ENCODE assay signal across 14 cellular contexts in the genomic region with DNA sequence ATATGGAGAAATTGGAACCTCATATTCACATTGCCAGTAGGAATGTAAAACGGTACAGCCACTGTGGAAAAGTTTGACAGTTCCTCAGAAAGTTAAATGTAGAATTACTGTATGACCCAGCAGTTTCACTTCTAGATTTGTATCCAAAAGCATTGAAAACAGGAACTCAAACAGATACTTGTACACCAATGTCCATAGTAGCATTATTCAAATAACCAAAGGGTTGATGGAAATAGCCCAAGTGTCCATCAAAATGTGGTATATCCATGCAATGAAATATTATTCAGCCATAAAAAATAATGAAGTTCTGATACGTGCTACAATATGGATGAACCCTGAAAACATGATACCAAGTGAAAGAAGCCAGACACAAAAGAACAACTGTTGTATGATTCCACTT. TPM values are rescaled to one million over a fixed set of nuclear protein-coding genes. Genes with fewer than 3 reads are reported as not detected.
"Had no signal": no experiment of that assay in that cellular context is flagged by ENCODE, and none has a peak within 500 bp of the region (broad histone marks: within the 10 kb centered on the region; RNA-seq: fewer than 3 reads in every experiment).

No MANE protein-coding gene starts in this region.

- DNase-seq: activated CD4-positive, alpha-beta T cell treated with anti-CD3 and anti-CD28 coated beads for 1 hour; activated CD4-positive, alpha-beta T cell treated with anti-CD3 and anti-CD28 coated beads, Interleukin-2, amount 50 U/mL, for 48 hours; activated naive CD4-positive, alpha-beta T cell treated with anti-CD3 and anti-CD28 coated beads for 36 hours; activated naive CD8-positive, alpha-beta T cell treated with anti-CD3 and anti-CD28 coated beads, Interleukin-2, amount 50 U/mL, for 24 hours; aorta; gastrocnemius medialis; ovary; stimulated activated CD4-positive, alpha-beta T cell treated with anti-CD3 and anti-CD28 coated beads, Interleukin-1b, Interleukin-23, amount 100 ng/mL, for 48 hours; tibial artery; uterus had no signal

- H3K9me3 Mint-ChIP-seq: activated naive CD4-positive, alpha-beta T cell treated with anti-CD3 and anti-CD28 coated beads for 36 hours; activated T-helper 2 cell treated with anti-CD3 and anti-CD28 coated beads, Interferon-gamma antibody, Interleukin-2, Interleukin-4, amounts not matched to agents 10 μg/mL and 5 μg/mL and 100 μg/mL, durations not matched to agents 14 hours and 24 hours and 36 hours; neural progenitor cell; stimulated activated effector memory CD8-positive, alpha-beta T cell treated with anti-CD3 and anti-CD28 coated beads, Interleukin-12 subunit alpha, Interleukin-12 subunit beta, amount 100 ng/mL, for 72 hours had no signal

- H3K4me1 Mint-ChIP-seq: neural progenitor cell; stimulated activated effector memory CD8-positive, alpha-beta T cell treated with anti-CD3 and anti-CD28 coated beads, Interleukin-12 subunit alpha, Interleukin-12 subunit beta, amount 100 ng/mL, for 72 hours had no signal

- ATAC-seq: activated naive CD8-positive, alpha-beta T cell treated with anti-CD3 and anti-CD28 coated beads, Interleukin-2, amount 50 U/mL, for 24 hours; gastrocnemius medialis; stimulated activated effector memory CD8-positive, alpha-beta T cell treated with anti-CD3 and anti-CD28 coated beads, Interleukin-12 subunit alpha, Interleukin-12 subunit beta, amount 100 ng/mL, for 72 hours had no signal

- H3K27ac Mint-ChIP-seq: activated naive CD4-positive, alpha-beta T cell treated with anti-CD3 and anti-CD28 coated beads for 36 hours; activated naive CD8-positive, alpha-beta T cell treated with anti-CD3 and anti-CD28 coated beads, Interleukin-2, amount 50 U/mL, for 24 hours; activated T-helper 2 cell treated with anti-CD3 and anti-CD28 coated beads, Interferon-gamma antibody, Interleukin-2, Interleukin-4, amounts not matched to agents 10 μg/mL and 5 μg/mL and 100 μg/mL, durations not matched to agents 14 hours and 24 hours and 36 hours; neural progenitor cell; stimulated activated effector memory CD8-positive, alpha-beta T cell treated with anti-CD3 and anti-CD28 coated beads, Interleukin-12 subunit alpha, Interleukin-12 subunit beta, amount 100 ng/mL, for 72 hours had no signal

- H3K36me3 Mint-ChIP-seq: neural progenitor cell; stimulated activated effector memory CD8-positive, alpha-beta T cell treated with anti-CD3 and anti-CD28 coated beads, Interleukin-12 subunit alpha, Interleukin-12 subunit beta, amount 100 ng/mL, for 72 hours had no signal

- H3K4me3 Mint-ChIP-seq: activated naive CD4-positive, alpha-beta T cell treated with anti-CD3 and anti-CD28 coated beads for 36 hours; activated naive CD8-positive, alpha-beta T cell treated with anti-CD3 and anti-CD28 coated beads, Interleukin-2, amount 50 U/mL, for 24 hours; neural progenitor cell; stimulated activated effector memory CD8-positive, alpha-beta T cell treated with anti-CD3 and anti-CD28 coated beads, Interleukin-12 subunit alpha, Interleukin-12 subunit beta, amount 100 ng/mL, for 72 hours had no signal

RNA-seq across cellular contexts. Expression of a gene that starts 53.0 kb away (rescaled TPM):
- polyA plus RNA-seq: aorta, fibroblast of lung had no signal
